ENCODE assay signal across 21 cellular contexts in the genomic region with DNA sequence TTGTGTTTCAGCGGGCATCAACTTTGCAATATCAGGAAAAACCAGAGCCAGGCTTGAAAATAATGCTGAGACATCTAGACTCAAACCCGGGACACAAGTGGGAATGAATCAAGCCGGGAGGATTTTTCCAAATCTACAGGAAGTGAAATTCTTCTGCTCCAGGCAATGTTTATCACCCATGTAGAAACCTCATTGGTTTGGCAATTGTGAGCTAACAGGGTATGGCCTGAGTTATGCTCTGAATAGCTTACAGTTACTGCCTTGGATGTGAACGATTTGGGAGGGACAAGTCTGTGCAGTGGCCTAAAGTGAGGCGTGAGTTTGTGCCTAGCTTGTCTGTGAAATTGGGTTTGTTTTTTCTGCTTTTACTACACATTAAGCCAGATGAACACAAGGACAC.
"Had no signal": no experiment of that assay in that cellular context is flagged by ENCODE, and none has a peak within 500 bp of the region (broad histone marks: within the 10 kb centered on the region; RNA-seq: fewer than 3 reads in every experiment).

No MANE protein-coding gene starts in this region.

- H3K9me3 ChIP-seq: esophagus muscularis mucosa, heart left ventricle, ovary, right atrium auricular region, sigmoid colon, suprapubic skin, thyroid gland had no signal

- H3K27ac Mint-ChIP-seq: mesothelial cell of epicardium, natural killer cell, type B pancreatic cell had no signal

- DNase-seq: effector CD4-positive, alpha-beta T cell; foreskin fibroblast; heart left ventricle; hippocampal formation; mammary epithelial cell; natural killer cell; nucleus accumbens; ovary; sigmoid colon; stimulated activated naive CD4-positive, alpha-beta T cell treated with Interleukin-2 at 50 U/mL for 16 hours; thyroid gland had no signal

- H3K4me1 Mint-ChIP-seq: mesothelial cell of epicardium, natural killer cell had no signal

- H3K4me3 ChIP-seq: coronary artery, esophagus muscularis mucosa, heart left ventricle, ovary, right atrium auricular region, sigmoid colon, skin epidermis, suprapubic skin, thyroid gland had no signal

- ATAC-seq: heart left ventricle, left lobe of liver, natural killer cell had no signal

- H3K27ac ChIP-seq: coronary artery, esophagus muscularis mucosa, heart left ventricle, ovary, right atrium auricular region, sigmoid colon, skin epidermis, suprapubic skin, thyroid gland had no signal

- H3K4me3 Mint-ChIP-seq: mesothelial cell of epicardium, natural killer cell, neural crest cell, type B pancreatic cell had no signal

- H3K36me3 ChIP-seq: esophagus muscularis mucosa, heart left ventricle, ovary, right atrium auricular region, sigmoid colon, suprapubic skin, thyroid gland had no signal

- H3K4me1 ChIP-seq: heart left ventricle, right atrium auricular region, sigmoid colon, suprapubic skin had no signal

- H3K27me3 ChIP-seq: ovary, right atrium auricular region, thyroid gland had no signal

- H3K9me3 Mint-ChIP-seq: mesothelial cell of epicardium, natural killer cell, neural crest cell, type B pancreatic cell had no signal

- H3K36me3 Mint-ChIP-seq: mesothelial cell of epicardium, natural killer cell, type B pancreatic cell had no signal

- FAIRE-seq: urothelium cell line had no signal
